ENCODE assay signal across 17 cellular contexts in genomic region chr9:130299785-130300615, GRCh38. TPM values are rescaled to one million over a fixed set of nuclear protein-coding genes. Genes with fewer than 3 reads are reported as not detected.
"Had no signal": no experiment of that assay in that cellular context is flagged by ENCODE, and none has a peak within 500 bp of the region (broad histone marks: within the 10 kb centered on the region; RNA-seq: fewer than 3 reads in every experiment).

No MANE protein-coding gene starts in this region.

- H2AFZ ChIP-seq: parathyroid adenoma had no signal

- H3K27me3 ChIP-seq: gastroesophageal sphincter, heart left ventricle, neutrophil had no signal

- DNase-seq: activated B cell treated with CpG ODN at 0.5 μM for 24 hours; activated CD4-positive, alpha-beta memory T cell treated with anti-CD3 and anti-CD28 coated beads for 36 hours; activated CD4-positive, alpha-beta T cell treated with anti-CD3 and anti-CD28 coated beads for 4 hours; activated naive CD4-positive, alpha-beta T cell treated with Interleukin-2 at 50 U/mL for 16 hours; activated naive CD8-positive, alpha-beta T cell treated with anti-CD3 and anti-CD28 coated beads, Interleukin-2, amount 10 ng/mL, durations not matched to agents 7 days and 5 days; amygdala; effector memory CD8-positive, alpha-beta T cell; kidney glomerular epithelial cell; natural killer cell; stimulated activated CD4-positive, alpha-beta T cell treated with anti-CD3 and anti-CD28 coated beads, Interleukin-2, amount 100 ng/mL, for 24 hours had no signal

- ATAC-seq: effector memory CD8-positive, alpha-beta T cell; gastroesophageal sphincter; heart left ventricle; natural killer cell had no signal

- H3K4me3 ChIP-seq: gastroesophageal sphincter, heart left ventricle, SK-N-MC had no signal

- H3K36me3 ChIP-seq: neutrophil had no signal

- H3K27ac ChIP-seq: neutrophil, parathyroid adenoma, SK-N-MC had no signal

- H3K4me1 ChIP-seq: parathyroid adenoma had no signal

- H3K9me3 ChIP-seq: gastroesophageal sphincter, heart left ventricle, neutrophil had no signal

- H3K79me2 ChIP-seq: parathyroid adenoma had no signal

- H3K9ac ChIP-seq: parathyroid adenoma had no signal

RNA-seq across cellular contexts. Expression of gene HMCN2, which starts 34.4 kb away (rescaled TPM):
- total RNA-seq: activated B cell treated with CpG ODN at 0.5 μM for 24 hours; activated CD4-positive, alpha-beta memory T cell treated with anti-CD3 and anti-CD28 coated beads for 36 hours; activated naive CD8-positive, alpha-beta T cell treated with anti-CD3 and anti-CD28 coated beads, Interleukin-2, amount 10 ng/mL, durations not matched to agents 7 days and 5 days; activated T-helper 2 cell treated with anti-CD3 and anti-CD28 coated beads, Interferon-gamma antibody, Interleukin-2, Interleukin-4, amounts not matched to agents 10 μg/mL and 5 μg/mL and 100 μg/mL, durations not matched to agents 14 hours and 24 hours and 36 hours; natural killer cell; renal cortical epithelial cell had no signal
